Comparison of ENCODE assay signal across 8 cellular contexts in genomic region chr17:2398655-2399571, GRCh38. TPM values are rescaled to one million over a fixed set of nuclear protein-coding genes. Genes with fewer than 3 reads are reported as not detected.
DNase-seq lines count a peak whose midpoint lies in the region; ATAC-seq and TF ChIP-seq lines count a peak whose summit lies in the region.

No MANE protein-coding gene starts in this region.

- H3K4me3 ChIP-seq in adipocyte (ENCODE audit: low read length) (peak overlapping the region; percentile 97), heart left ventricle (peak overlapping the region; percentile 71 to 99 (median 92)), prostate gland (peak overlapping the region; percentile 92 to 94)

- H3K9ac ChIP-seq in adipocyte (ENCODE audit: low read length) = peak overlapping the region; percentile 98

- ATAC-seq in T-cell (replicated peaks in 1 of 4) = peak in 2 of 4 experiments; percentile 14 to 16
- peak in 2 of 4 donors; percentile 6 to 13 for ATAC-seq in heart left ventricle
- no peak for ATAC-seq in GM21786 (IDR thresholded peaks at IDR 0.05; ENCODE audit: unreplicated experiment)

- H3K4me3 Mint-ChIP-seq in T-cell = peak overlapping the region; percentile 94 to 99 (median 98)

- TF ChIP-seq RAD21 in Ishikawa (IDR thresholded peaks at IDR 0.05; ENCODE audit: low read depth) = no peak

- H3K27ac ChIP-seq in heart left ventricle (peak overlapping the region; percentile 95 to 100 (median 99)), prostate gland (peak overlapping the region; percentile 97 to 99)

- TF ChIP-seq POLR2A in heart left ventricle (IDR thresholded peaks at IDR 0.05) (no peak), prostate gland (IDR thresholded peaks at IDR 0.05) (peak; percentile 10)

- TF ChIP-seq EP300 in Ishikawa (IDR thresholded peaks at IDR 0.05; ENCODE audit: borderline replicate concordance) = no peak

- peak overlapping the region; percentile 92 to 96 for H3K27ac Mint-ChIP-seq in T-cell

- H3K36me3 ChIP-seq in adipocyte (ENCODE audit: control insufficient read depth, insufficient read depth, low read length, severe bottlenecking) (no peaks in the 10 kb centered on the region), heart left ventricle (no peaks in the 10 kb centered on the region), prostate gland (no peaks in the 10 kb centered on the region)

- DNase-seq in C1 segment of cervical spinal cord (lab: John Stamatoyannopoulos, UW) (peak in 9 of 14 donors; percentile 37 to 75 (median 51)), T-cell (peak in 30 of 34 experiments; percentile 25 to 70 (median 42)), adipocyte (ENCODE audit: low read depth) (peak; percentile 91), heart left ventricle (peak; percentile 56 to 75 (median 66)), prostate gland (ENCODE audit: low spot score) (peak; percentile 61), HPDE6-E6E7 (ENCODE audit: extremely low spot score) (no peak)

- POLR2A ChIA-PET in T-cell (lab: Charles Lee) = interaction anchor here (0.6 to 1.0 kb wide), 3 partner anchors 16 to 182 kb away, joined by 3 to 10 read pairs (median 3); no protein-coding TSS in a partner anchor

- H3K36me3 Mint-ChIP-seq in T-cell = no peaks in the 10 kb centered on the region

- H3K9me3 ChIP-seq in adipocyte (ENCODE audit: control insufficient read depth, low read length) (no peaks in the 10 kb centered on the region), heart left ventricle (no peaks in the 10 kb centered on the region), prostate gland (no peaks in the 10 kb centered on the region)

- H3K27me3 ChIP-seq in adipocyte (replicated peaks; ENCODE audit: control insufficient read depth, insufficient read depth, low read length) = no peaks in the 10 kb centered on the region
- no peaks in the 10 kb centered on the region for H3K27me3 ChIP-seq in heart left ventricle
- no peaks in the 10 kb centered on the region for H3K27me3 ChIP-seq in prostate gland (replicated peaks; ENCODE audit: insufficient read depth)

- H3K9me3 Mint-ChIP-seq in T-cell = no peaks in the 10 kb centered on the region

- H3K4me1 Mint-ChIP-seq in T-cell = peaks cover 52 to 68% (median 58%) of the 10 kb centered on the region in 3 donors

- 11 to 26% (median 12%) methylated on average over 12 to 55 of the region's 55 CpGs for WGBS in heart left ventricle, 4 donors
- WGBS in prostate gland = 12% methylated on average over 55 of the region's 55 CpGs

- H3K4me1 ChIP-seq in adipocyte (ENCODE audit: control insufficient read depth, insufficient read depth, low read length) (peaks cover 63% of the 10 kb centered on the region), heart left ventricle (peaks cover 29 to 78% (median 67%) of the 10 kb centered on the region in 12 donors), prostate gland (replicated peaks) (peaks cover 50% of the 10 kb centered on the region)

- intact Hi-C loops in heart left ventricle (cut with DNase I) (loop anchor here in 1 of 10 donors (10.0 kb wide), 2 partner anchors 306 to 684 kb away; partner anchors contain the start of gene TLCD2), prostate gland (cut with DNase I) (loop anchor here (10.0 kb wide), 1 partner anchor 344 kb away; the partner anchor contains the start of gene HIC1)

- no peaks in the 10 kb centered on the region for H3K27me3 Mint-ChIP-seq in T-cell

- CTCF ChIA-PET in T-cell (lab: Charles Lee) = interaction anchor here in 1 of 2 donors (0.6 kb wide), 1 partner anchor 17 kb away, joined by 3 read pairs; no protein-coding TSS in a partner anchor

- TF ChIP-seq CTCF in heart left ventricle (IDR thresholded peaks at IDR 0.05) = no peak
- no peak for TF ChIP-seq CTCF in prostate gland (IDR thresholded peaks at IDR 0.05)

TF ChIP-seq in Ishikawa, 13 proteins besides CTCF, POLR2A, EP300 and RAD21:
- TF ChIP-seq TEAD4 (IDR thresholded peaks at IDR 0.05) = no peak
- TF ChIP-seq CEBPB (IDR thresholded peaks at IDR 0.05) = no peak
- peak; percentile 52; the same call in 1 of the 2 replicates for TF ChIP-seq MAX (IDR thresholded peaks at IDR 0.05)
- no peak for TF ChIP-seq ZBTB7A (IDR thresholded peaks at IDR 0.05; ENCODE audit: low read depth)

RNA-seq across cellular contexts. Expression of gene MNT, which starts 1.9 kb away (rescaled TPM):
- total RNA-seq in T-cell (10 to 100 TPM; 43.0 to 97.8 (median 58.2) TPM), heart left ventricle (10 to 100 TPM in 4 of 9 donors, 1 to 10 TPM in 5; 4.1 to 20.4 (median 9.8) TPM), prostate gland (10 to 100 TPM; 14.8 to 32.0 TPM)
- polyA plus RNA-seq in heart left ventricle = 10 to 100 TPM in 1 of 2 donors, 1 to 10 TPM in 1; 7.2 to 10.3 TPM
